ENCODE assay signal across 8 cellular contexts in genomic region chrX:51894697-51895336, GRCh38. TPM values are rescaled to one million over a fixed set of nuclear protein-coding genes. Genes with fewer than 3 reads are reported as not detected.
DNase-seq lines count a peak whose midpoint lies in the region; ATAC-seq and TF ChIP-seq lines count a peak whose summit lies in the region.

No MANE protein-coding gene starts in this region.

- no peaks in the 10 kb centered on the region for H3K9me2 ChIP-seq in PC-3 (replicated peaks; ENCODE audit: low read length)

- H3K4me3 ChIP-seq in PC-3 (ENCODE audit: low read length) (peak overlapping the region; percentile 71), epithelial cell of proximal tubule (ENCODE audit: low read depth, low read length) (peak overlapping the region; percentile 73)
- H3K4me3 ChIP-seq in naive thymus-derived CD4-positive, alpha-beta T cell (ENCODE audit: low read length), result peak overlapping the region; percentile 50

- intact Hi-C loops in PC-3 (cut with micrococcal nuclease), result no loop called here
- intact Hi-C loops in naive thymus-derived CD4-positive, alpha-beta T cell (cut with micrococcal nuclease), result loop anchor here (1.0 to 10.0 kb wide), 5 partner anchors 92 to 1102 kb away; partner anchors contain the start of gene NUDT11 (in 1 of the 2)

- no peaks in the 10 kb centered on the region for H3K9me3 ChIP-seq in PC-3 (ENCODE audit: low read length)
- H3K9me3 ChIP-seq in naive thymus-derived CD4-positive, alpha-beta T cell (ENCODE audit: control insufficient read depth in 2 of 3, low read length in 3 of 3), result no peaks in the 10 kb centered on the region

- no peaks in the 10 kb centered on the region for H4K20me1 ChIP-seq in PC-3 (ENCODE audit: low read length)

- H3K27me3 ChIP-seq in PC-3 (ENCODE audit: low read length), result no peaks in the 10 kb centered on the region
- H3K27me3 ChIP-seq in naive thymus-derived CD4-positive, alpha-beta T cell (ENCODE audit: control insufficient read depth in 2 of 2, insufficient read depth in 2 of 2, low read length in 2 of 2), result no peaks in the 10 kb centered on the region

- H3K9me3 Mint-ChIP-seq in naive thymus-derived CD4-positive, alpha-beta T cell, result peaks cover 0 to 2% (median 0%) of the 10 kb centered on the region in 11 donors

- POLR2A ChIA-PET in PC-3 (lab: Charles Lee; ENCODE audit: unreplicated experiment), result no interaction called here
- POLR2A ChIA-PET in naive thymus-derived CD4-positive, alpha-beta T cell (lab: Charles Lee), result no interaction called here

- TF ChIP-seq CTCF in PC-3 (conservative IDR thresholded peaks at IDR 0.05; ENCODE audit: low read depth, low read length), result no peak
- TF ChIP-seq CTCF in epithelial cell of proximal tubule (conservative IDR thresholded peaks at IDR 0.05; ENCODE audit: low read depth, low read length), result no peak

- H3F3A ChIP-seq in PC-3 (ENCODE audit: low read length, unreplicated experiment), result no peaks in the 10 kb centered on the region

- no peaks in the 10 kb centered on the region; the same call in 1 of the 2 replicates for H3K36me3 ChIP-seq in PC-3 (ENCODE audit: low read depth, low read length)
- peaks cover 0 to 16% (median 0%) of the 10 kb centered on the region in 3 experiments for H3K36me3 ChIP-seq in naive thymus-derived CD4-positive, alpha-beta T cell (ENCODE audit: control insufficient read depth in 2 of 3, insufficient read depth in 3 of 3, low read length in 3 of 3)

- BruUV-seq in PC-3 (replicated peaks; lab: Mats Ljungman, UMichigan), result no TSS peak

- H3K4me1 ChIP-seq in PC-3 (ENCODE audit: insufficient read depth, low read length), result peaks cover 11% of the 10 kb centered on the region; the same call in 1 of the 2 replicates
- peaks cover 0 to 3% of the 10 kb centered on the region in 2 donors for H3K4me1 ChIP-seq in naive thymus-derived CD4-positive, alpha-beta T cell (ENCODE audit: control insufficient read depth in 2 of 2, insufficient read depth in 2 of 2, low read length in 2 of 2)

- H3K79me2 ChIP-seq in PC-3 (ENCODE audit: low read length), result peaks cover 23% of the 10 kb centered on the region

- H3K27ac Mint-ChIP-seq in naive thymus-derived CD4-positive, alpha-beta T cell, result peak overlapping the region in 8 of 9 donors; percentile 13 to 93 (median 78)

- ATAC-seq in HG02840 (IDR thresholded peaks at IDR 0.05; ENCODE audit: low FRiP score, unreplicated experiment) (peak; percentile 39), PC-3 (no peak)
- peak; percentile 28 for ATAC-seq in naive thymus-derived CD4-positive, alpha-beta T cell

- DNase-seq in activated gamma-delta T cell treated with Interleukin-2 at 50 U/mL for 16 hours (peak; percentile 26), activated gamma-delta T cell (lab: John Stamatoyannopoulos, UW) (no peak), PC-3 (no peak), epithelial cell of proximal tubule (ENCODE audit: low read depth) (no peak), OCI-M2 (lab: John Stamatoyannopoulos, UW; ENCODE audit: unreplicated experiment) (no peak), DMS114 treated with DMSO at 0.1 percent for 48 hours (lab: John Stamatoyannopoulos, UW; ENCODE audit: unreplicated experiment) (no peak)
- DNase-seq in naive thymus-derived CD4-positive, alpha-beta T cell, result peak in 2 of 9 donors; percentile 7 to 9

- H3K9ac ChIP-seq in PC-3 (ENCODE audit: low read length), result peak overlapping the region; percentile 89; the same call in 1 of the 2 replicates

- H3K36me3 Mint-ChIP-seq in naive thymus-derived CD4-positive, alpha-beta T cell, result peaks cover 0 to 12% (median 3%) of the 10 kb centered on the region in 5 donors

- CTCF ChIA-PET in PC-3 (lab: Charles Lee), result no interaction called here
- CTCF ChIA-PET in naive thymus-derived CD4-positive, alpha-beta T cell (lab: Charles Lee), result no interaction called here

- H3K27me3 Mint-ChIP-seq in naive thymus-derived CD4-positive, alpha-beta T cell, result peaks cover 0 to 2% (median 0%) of the 10 kb centered on the region in 5 donors

- no peak overlapping the region for H3K27ac ChIP-seq in PC-3 (ENCODE audit: low read length)
- H3K27ac ChIP-seq in naive thymus-derived CD4-positive, alpha-beta T cell (ENCODE audit: low read depth, low read length), result peak overlapping the region; percentile 67

- H3K4me2 ChIP-seq in PC-3 (ENCODE audit: low read length), result peak overlapping the region; percentile 90

- peak overlapping the region; percentile 74; the same call in 1 of the 2 replicates for H2AFZ ChIP-seq in PC-3 (ENCODE audit: low read length)

- peak overlapping the region; percentile 88 to 98 (median 94) for H3K4me3 Mint-ChIP-seq in naive thymus-derived CD4-positive, alpha-beta T cell

- H3K4me1 Mint-ChIP-seq in naive thymus-derived CD4-positive, alpha-beta T cell, result peaks cover 6 to 26% (median 19%) of the 10 kb centered on the region in 7 donors

RNA-seq across cellular contexts. Expression of gene MAGED1, which starts 1.4 kb away (rescaled TPM):
- total RNA-seq in PC-3 (2014; rRNA removed) (128 and 141 TPM in 2 replicates), epithelial cell of proximal tubule (81.2 and 114 TPM in 2 replicates)
- 10 to 100 TPM; 26.3 to 41.9 (median 29.5) TPM for total RNA-seq in naive thymus-derived CD4-positive, alpha-beta T cell
- 10 to 100 TPM; 37.2 to 61.7 TPM for polyA plus RNA-seq in naive thymus-derived CD4-positive, alpha-beta T cell
